In genomic region chr17:57120814-57121213, GRCh38 we compare ENCODE assay signal across 13 cellular contexts. TPM values are rescaled to one million over a fixed set of nuclear protein-coding genes. Genes with fewer than 3 reads are reported as not detected.
DNase-seq lines count a peak whose midpoint lies in the region; ATAC-seq, FAIRE-seq and TF ChIP-seq lines count a peak whose summit lies in the region.
"Had no signal": no experiment of that assay in that cellular context is flagged by ENCODE, and none has a peak within 500 bp of the region (broad histone marks: within the 10 kb centered on the region; RNA-seq: fewer than 3 reads in every experiment).

No MANE protein-coding gene starts in this region.

- peaks cover 53% of the 10 kb centered on the region for H3K36me3 Mint-ChIP-seq in T-cell

- H3K4me1 Mint-ChIP-seq in T-cell = no peaks in the 10 kb centered on the region
- H3K4me1 Mint-ChIP-seq: CD14-positive monocyte; CD4-positive, alpha-beta memory T cell had no signal

- FAIRE-seq in pancreas (lab: Jason Lieb, UNC) = no peak
- FAIRE-seq: H54 had no signal

- H3K4me3 ChIP-seq in LNCaP clone FGC (ENCODE audit: low read depth, low read length) (no peak overlapping the region), body of pancreas (no peak overlapping the region), pancreas (no peak overlapping the region)
- H3K4me3 ChIP-seq: A549, GM23338 had no signal

- CTCF ChIA-PET in T-cell (lab: Charles Lee) = no interaction called here

- no peak for TF ChIP-seq POLR2A in body of pancreas (IDR thresholded peaks at IDR 0.05)

- H3K9me3 ChIP-seq in body of pancreas (no peaks in the 10 kb centered on the region), pancreas (no peaks in the 10 kb centered on the region)
- H3K9me3 ChIP-seq: A549 had no signal

- no peaks in the 10 kb centered on the region for H3K27me3 Mint-ChIP-seq in T-cell
- H3K27me3 Mint-ChIP-seq: CD4-positive, alpha-beta memory T cell had no signal

- ATAC-seq in body of pancreas (peak; percentile 46), pancreas (peak; percentile 61 to 84 (median 72)), T-cell (replicated peaks in 1 of 4) (no peak)

- DNase-seq in LNCaP clone FGC (ENCODE audit: low read depth) (peak; percentile 68), body of pancreas (peak; percentile 41 to 60 (median 52)), pancreas (peak in 3 of 6 donors; percentile 30 to 40 (median 39)), T-cell (no peak), NCI-H146 treated with DMSO at 0.1 percent for 48 hours (lab: John Stamatoyannopoulos, UW; ENCODE audit: unreplicated experiment) (no peak), DMS53 treated with DMSO at 0.1 percent for 48 hours (lab: John Stamatoyannopoulos, UW; ENCODE audit: unreplicated experiment) (no peak)
- DNase-seq: CD4-positive, alpha-beta memory T cell; DMS153; GF-D8 had no signal

- H3K27me3 ChIP-seq in body of pancreas (no peaks in the 10 kb centered on the region), pancreas (no peaks in the 10 kb centered on the region)

- peaks cover 25% of the 10 kb centered on the region for H3K4me1 ChIP-seq in body of pancreas
- peaks cover 7 to 13% (median 8%) of the 10 kb centered on the region in 3 donors for H3K4me1 ChIP-seq in pancreas

- peaks cover 3 to 15% of the 10 kb centered on the region in 2 donors for H3K36me3 ChIP-seq in body of pancreas (replicated peaks in 1 of 2; ENCODE audit: insufficient read depth in 1 of 2, low read depth in 2 of 2)
- H3K36me3 ChIP-seq in pancreas = peaks cover 0 to 35% (median 2%) of the 10 kb centered on the region in 3 donors

- H3K9me3 Mint-ChIP-seq in T-cell = no peaks in the 10 kb centered on the region
- H3K9me3 Mint-ChIP-seq: CD4-positive, alpha-beta memory T cell; GM23338 had no signal

- peak overlapping the region in 3 of 4 donors; percentile 25 to 59 (median 27) for H3K27ac ChIP-seq in body of pancreas
- H3K27ac ChIP-seq in pancreas = peak overlapping the region in 1 of 4 donors; percentile 9
- H3K27ac ChIP-seq: A549 had no signal

- TF ChIP-seq CTCF in LNCaP clone FGC (IDR thresholded peaks at IDR 0.05; ENCODE audit: control insufficient read depth, extremely low read depth, insufficient read depth) (0 out of 2 replicates have a peak, but pooled peaks have one; percentile 1), body of pancreas (IDR thresholded peaks at IDR 0.05) (no peak), pancreas (IDR thresholded peaks at IDR 0.05) (no peak)

- no peak overlapping the region for H3K4me3 Mint-ChIP-seq in T-cell
- H3K4me3 Mint-ChIP-seq: CD14-positive monocyte; CD4-positive, alpha-beta memory T cell; GM23338 had no signal

- H3K27ac Mint-ChIP-seq in T-cell = no peak overlapping the region
- H3K27ac Mint-ChIP-seq: CD14-positive monocyte, GM23338 had no signal

- POLR2A ChIA-PET in T-cell (lab: Charles Lee) = no interaction called here

- intact Hi-C loops in body of pancreas (cut with DNase I) (loop anchor here (10.0 kb wide), 2 partner anchors 714 to 994 kb away; no protein-coding TSS in a partner anchor), pancreas (cut with DNase I) (no loop called here)

RNA-seq across cellular contexts. Expression of gene AKAP1, which starts 35.8 kb away (rescaled TPM):
- 10 to 100 TPM; 24.4 to 48.5 TPM for total RNA-seq in body of pancreas
- 10 to 100 TPM; 13.9 to 23.8 (median 18.0) TPM for total RNA-seq in pancreas
- 10 to 100 TPM in 1 of 2 donors, 1 to 10 TPM in 1; 9.8 to 12.8 TPM for polyA plus RNA-seq in pancreas
- total RNA-seq in T-cell = 10 to 100 TPM; 28.9 to 42.5 (median 35.6) TPM

Comparison
In these comparisons a context has a peak if more than half of its experiments do, and no peak if none do; other contexts are left out.
1. DNase-seq: peak in LNCaP clone FGC (single experiment) and body of pancreas (4 of 4); none in T-cell (0 of 34), NCI-H146 treated with DMSO at 0.1 percent for 48 hours (single experiment) and DMS53 treated with DMSO at 0.1 percent for 48 hours (single experiment).
2. ATAC-seq: peak in body of pancreas (single experiment) and pancreas (4 of 4); none in T-cell (0 of 4).